In genomic region chr21:36320421-36321324, GRCh38 we compare ENCODE assay signal across 8 cellular contexts. TPM values are rescaled to one million over a fixed set of nuclear protein-coding genes. Genes with fewer than 3 reads are reported as not detected.
A peak's percentile ranks its signal among the peaks of the same experiment; 100 is the strongest.
DNase-seq lines count a peak whose midpoint lies in the region; ATAC-seq and TF ChIP-seq lines count a peak whose summit lies in the region.

No MANE protein-coding gene starts in this region.

- peak overlapping the region; percentile 96 for H3K27ac Mint-ChIP-seq in T-helper 17 cell

- intact Hi-C loops in lower lobe of right lung (cut with DNase I) = no loop called here

- H3K27ac ChIP-seq in 22Rv1 (peak overlapping the region; percentile 94), lower lobe of right lung (peak overlapping the region; percentile 99)

- peaks cover 5% of the 10 kb centered on the region for H3K36me3 Mint-ChIP-seq in T-helper 17 cell (ENCODE audit: low read depth)

- peak overlapping the region; percentile 96 for H3K4me3 Mint-ChIP-seq in T-helper 17 cell

- H3K4me1 Mint-ChIP-seq in T-helper 17 cell = peaks cover 35% of the 10 kb centered on the region

- H3K27me3 ChIP-seq in GM06990 (replicated peaks; ENCODE audit: control insufficient read depth, insufficient read depth, low read length) (no peaks in the 10 kb centered on the region), lower lobe of right lung (ENCODE audit: low read depth) (no peaks in the 10 kb centered on the region)

- DNase-seq in GM06990 (ENCODE audit: extremely low read depth, insufficient read length) (no peak), NAMALWA (ENCODE audit: low spot score) (peak; percentile 72), T-helper 17 cell (peak in 1 of 3 donors; percentile 14), lower lobe of right lung (peak; percentile 81)
- DNase-seq in effector CD8-positive, alpha-beta T cell (lab: John Stamatoyannopoulos, UW) = peak; percentile 51
- DNase-seq in stimulated activated naive CD8-positive, alpha-beta T cell treated with anti-CD3 and anti-CD28 coated beads, Interleukin-15, Interleukin-2, amounts not matched to agents 100 U/mL and 50 U/mL, for 24 hours = no peak

- no peaks in the 10 kb centered on the region for H3K9me3 ChIP-seq in T-helper 17 cell (ENCODE audit: control insufficient read depth, low read length, poor library complexity, severe bottlenecking)
- no peaks in the 10 kb centered on the region for H3K9me3 ChIP-seq in lower lobe of right lung

- H3K36me3 ChIP-seq in GM06990 (ENCODE audit: control insufficient read depth, insufficient read depth, low read length) = no peaks in the 10 kb centered on the region
- peaks cover 11% of the 10 kb centered on the region for H3K36me3 ChIP-seq in lower lobe of right lung

- ATAC-seq in HG02610 (IDR thresholded peaks at IDR 0.05; ENCODE audit: unreplicated experiment) (peak; percentile 38), T-helper 17 cell (peak; percentile 68), lower lobe of right lung (peak; percentile 65 to 66)
- ATAC-seq in stimulated activated naive CD8-positive, alpha-beta T cell treated with anti-CD3 and anti-CD28 coated beads, Interleukin-15, Interleukin-2, amounts not matched to agents 100 U/mL and 50 U/mL, for 24 hours = peak; percentile 64

- peaks cover 46% of the 10 kb centered on the region for H3K4me1 ChIP-seq in lower lobe of right lung

- no peaks in the 10 kb centered on the region for H3K27me3 Mint-ChIP-seq in T-helper 17 cell

- TF ChIP-seq CTCF in 22Rv1 (IDR thresholded peaks at IDR 0.05) = no peak
- TF ChIP-seq CTCF in GM06990 (IDR thresholded peaks at IDR 0.05; ENCODE audit: insufficient read depth, low read length, poor library complexity, severe bottlenecking) = no peak
- TF ChIP-seq CTCF in lower lobe of right lung (IDR thresholded peaks at IDR 0.05) = no peak

- H3K4me3 ChIP-seq in GM06990 (replicated peaks; ENCODE audit: low read depth, low read length) = peak overlapping the region; percentile 94
- H3K4me3 ChIP-seq in lower lobe of right lung = peak overlapping the region; percentile 81

RNA-seq across cellular contexts. Expression of gene MORC3, which starts 0.7 kb away (rescaled TPM):
- 10 to 100 TPM; 45.2 to 51.0 TPM for total RNA-seq in T-helper 17 cell
- 42.3 TPM for total RNA-seq in lower lobe of right lung

Comparison
In these comparisons a context has a peak if more than half of its experiments do, and no peak if none do; other contexts are left out.
1. DNase-seq: peak in NAMALWA (single experiment), effector CD8-positive, alpha-beta T cell (single experiment) and lower lobe of right lung (single experiment); none in GM06990 (single experiment) and stimulated activated naive CD8-positive, alpha-beta T cell treated with anti-CD3 and anti-CD28 coated beads, Interleukin-15, Interleukin-2, amounts not matched to agents 100 U/mL and 50 U/mL, for 24 hours (single experiment).
2. Peak in every context shown above with its lines, with median percentiles within 50 percentile points of each other: ATAC-seq.